In the genomic region with DNA sequence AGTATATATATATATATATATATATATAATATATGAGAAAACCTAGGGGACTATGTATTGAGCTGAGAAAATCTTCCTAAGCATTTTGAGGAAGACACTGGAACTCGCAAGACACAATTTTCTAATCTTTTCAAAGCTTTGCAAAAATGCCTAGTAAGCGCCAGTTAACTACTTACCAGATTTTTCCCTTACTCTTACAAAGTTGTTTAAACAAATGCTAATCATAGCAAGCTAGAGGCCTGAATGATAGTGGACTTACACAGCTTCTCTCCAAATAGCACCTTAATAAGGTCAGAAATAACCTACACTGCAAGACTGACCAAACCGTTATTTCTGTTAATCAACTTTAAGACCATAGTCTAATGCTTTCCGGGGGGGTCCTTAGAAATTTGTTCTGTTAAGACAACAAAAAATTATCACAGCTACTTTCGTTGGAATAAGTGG, we compare ENCODE assay signal across 8 cellular contexts. TPM values are rescaled to one million over a fixed set of nuclear protein-coding genes. Genes with fewer than 3 reads are reported as not detected.
DNase-seq lines count a peak whose midpoint lies in the region; ATAC-seq and TF ChIP-seq lines count a peak whose summit lies in the region.

No MANE protein-coding gene starts in this region.

- H3K4me3 Mint-ChIP-seq in natural killer cell, result peak overlapping the region; percentile 96

- H3K27ac Mint-ChIP-seq in natural killer cell, result peak overlapping the region; percentile 94 to 99

- no peaks in the 10 kb centered on the region for H3K36me3 ChIP-seq in GM06990 (ENCODE audit: control insufficient read depth, insufficient read depth, low read length)
- H3K36me3 ChIP-seq in uterus, result no peaks in the 10 kb centered on the region

- no peaks in the 10 kb centered on the region for H3K36me3 Mint-ChIP-seq in natural killer cell

- H3K4me1 Mint-ChIP-seq in natural killer cell, result peaks cover 55 to 60% of the 10 kb centered on the region in 2 donors

- no peak for TF ChIP-seq POLR2A in uterus (IDR thresholded peaks at IDR 0.05)

- DNase-seq in GM06990 (ENCODE audit: extremely low read depth, insufficient read length), result no peak
- DNase-seq in NAMALWA (ENCODE audit: low spot score), result peak; percentile 86
- no peak for DNase-seq in astrocyte of the cerebellum (ENCODE audit: low read depth)
- no peak for DNase-seq in natural killer cell
- no peak for DNase-seq in NCI-H2107 (lab: John Stamatoyannopoulos, UW)
- DNase-seq in NCI-H1417 treated with DMSO at 0.1 percent for 48 hours (lab: John Stamatoyannopoulos, UW), result no peak
- DNase-seq in uterus, result no peak

- intact Hi-C loops in natural killer cell (cut with micrococcal nuclease), result no loop called here
- intact Hi-C loops in uterus (cut with DNase I; ENCODE audit: low total_unique reads), result no loop called here

- ATAC-seq in natural killer cell (no peak), GM21381 (IDR thresholded peaks at IDR 0.05; ENCODE audit: unreplicated experiment) (no peak)

- H3K27me3 ChIP-seq in GM06990 (replicated peaks; ENCODE audit: control insufficient read depth, insufficient read depth, low read length), result no peaks in the 10 kb centered on the region
- no peaks in the 10 kb centered on the region for H3K27me3 ChIP-seq in uterus

- in situ Hi-C loops in astrocyte of the cerebellum (cut with HindIII; ENCODE audit: low sequenced_read_pairs), result loop anchor here (25.0 kb wide), 1 partner anchor 1106 kb away; a partner anchor contains a TSS

- H3K4me3 ChIP-seq in GM06990 (replicated peaks; ENCODE audit: low read depth, low read length), result peak overlapping the region; percentile 61
- peak overlapping the region; percentile 62 for H3K4me3 ChIP-seq in astrocyte of the cerebellum (ENCODE audit: low read depth, low read length)
- no peak overlapping the region for H3K4me3 ChIP-seq in uterus

- TF ChIP-seq CTCF in GM06990 (IDR thresholded peaks at IDR 0.05; ENCODE audit: insufficient read depth, low read length, poor library complexity, severe bottlenecking), result no peak
- TF ChIP-seq CTCF in astrocyte of the cerebellum (IDR thresholded peaks at IDR 0.05; ENCODE audit: low read depth, low read length, missing control alignments), result no peak
- no peak for TF ChIP-seq CTCF in natural killer cell (IDR thresholded peaks at IDR 0.05)
- TF ChIP-seq CTCF in uterus (IDR thresholded peaks at IDR 0.05), result no peak

- H3K27me3 Mint-ChIP-seq in natural killer cell (ENCODE audit: low read depth in 2 of 2), result peaks cover 0 to 2% of the 10 kb centered on the region in 2 donors

- H3K4me1 ChIP-seq in uterus, result no peaks in the 10 kb centered on the region

- no peaks in the 10 kb centered on the region for H3K9me3 ChIP-seq in uterus

- no peaks in the 10 kb centered on the region for H3K9me3 Mint-ChIP-seq in natural killer cell

- H3K27ac ChIP-seq in uterus, result no peak overlapping the region

RNA-seq across cellular contexts. Expression of a gene that starts 56.1 kb away (rescaled TPM):
- 1 to 10 TPM; 1.5 to 2.3 (median 1.8) TPM for total RNA-seq in natural killer cell
- total RNA-seq in uterus, result 1 to 10 TPM; 1.2 to 8.4 (median 6.2) TPM

Comparison
In these comparisons a context has a peak if more than half of its experiments do, and no peak if none do; other contexts are left out.
1. H3K4me3 ChIP-seq: peak in GM06990 (single experiment) and astrocyte of the cerebellum (single experiment); none in uterus (0 of 2).